Comparison of ENCODE assay signal across 8 cellular contexts in the genomic region with DNA sequence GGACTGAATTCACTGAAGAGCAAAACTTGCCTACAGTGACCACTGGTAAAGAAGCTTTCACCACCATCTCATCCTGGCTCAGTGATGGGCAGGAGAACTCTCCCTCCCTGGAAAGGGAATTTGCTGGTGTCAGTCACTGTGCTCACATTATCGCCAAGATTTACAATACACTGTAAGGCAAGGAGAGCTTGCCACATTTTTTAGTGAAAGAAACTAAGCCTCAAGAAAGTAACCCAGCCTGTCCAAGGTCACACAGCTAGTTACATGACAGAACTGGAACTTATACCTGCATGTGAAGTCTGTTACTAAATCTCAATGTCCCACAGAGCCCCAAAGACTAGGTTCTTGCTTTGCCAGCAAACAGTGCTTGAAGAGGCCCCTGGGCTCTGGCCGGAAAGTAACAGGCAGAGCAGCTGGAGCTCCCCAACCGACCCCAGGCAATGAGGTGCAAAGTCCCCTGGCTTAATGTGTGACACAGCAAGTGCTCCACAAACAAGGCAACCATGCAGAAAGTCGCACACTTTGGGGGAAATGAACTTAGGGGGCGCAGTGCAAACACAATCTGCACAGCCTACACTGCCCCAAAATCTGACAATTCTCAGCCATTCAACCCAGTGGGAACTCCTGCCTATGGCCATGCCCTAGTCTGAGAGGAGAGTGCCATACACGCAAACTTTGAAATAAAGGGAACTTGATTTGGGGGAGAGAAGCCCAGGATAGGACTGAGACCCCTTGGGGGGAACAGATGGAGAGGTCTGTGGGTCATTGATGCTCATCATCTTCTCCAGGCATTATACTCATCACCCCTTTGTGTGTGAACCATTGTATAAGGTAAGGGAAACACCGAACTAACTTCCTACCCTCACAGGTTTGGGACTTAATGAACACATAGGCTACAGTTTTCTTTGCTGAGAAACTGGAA. TPM values are rescaled to one million over a fixed set of nuclear protein-coding genes. Genes with fewer than 3 reads are reported as not detected.
A peak's percentile ranks its signal among the peaks of the same experiment; 100 is the strongest.
DNase-seq lines count a peak whose midpoint lies in the region; ATAC-seq and TF ChIP-seq lines count a peak whose summit lies in the region.

No MANE protein-coding gene starts in this region.

- H3K9me2 ChIP-seq in DOHH2 (replicated peaks; ENCODE audit: control insufficient read depth, low read length) (no peaks in the 10 kb centered on the region), Karpas-422 (replicated peaks; ENCODE audit: insufficient read depth, low read length) (no peaks in the 10 kb centered on the region)

- H3K79me2 ChIP-seq in DOHH2 (ENCODE audit: control insufficient read depth, low read length) = peaks cover 59% of the 10 kb centered on the region
- H3K79me2 ChIP-seq in Karpas-422 (ENCODE audit: low read length) = peaks cover 71% of the 10 kb centered on the region

- H4K20me1 ChIP-seq in DOHH2 (ENCODE audit: control insufficient read depth, insufficient read depth, low read depth, low read length) (no peaks in the 10 kb centered on the region), Karpas-422 (ENCODE audit: insufficient read depth, low read depth, low read length) (no peaks in the 10 kb centered on the region)

- H3K9me3 ChIP-seq in DOHH2 (ENCODE audit: control insufficient read depth, insufficient read depth, low read length) (no peaks in the 10 kb centered on the region), Karpas-422 (ENCODE audit: low read length) (no peaks in the 10 kb centered on the region), liver (ENCODE audit: control insufficient read depth in 4 of 4, low read length in 3 of 4) (no peaks in the 10 kb centered on the region)

- 6% methylated on average over 7 of the region's 7 CpGs for WGBS in liver

- peak overlapping the region; percentile 97 for H3K9ac ChIP-seq in Karpas-422 (ENCODE audit: low read length)
- H3K9ac ChIP-seq in liver (ENCODE audit: low read depth in 1 of 2, low read length in 2 of 2) = peak overlapping the region; percentile 92 to 93

- in situ Hi-C loops in astrocyte of the cerebellum (cut with HindIII; ENCODE audit: low sequenced_read_pairs) = no loop called here

- H3K4me3 ChIP-seq in DOHH2 (ENCODE audit: low read length) = peak overlapping the region; percentile 96
- H3K4me3 ChIP-seq in Karpas-422 (ENCODE audit: low read length) = peak overlapping the region; percentile 86
- peak overlapping the region; percentile 76 for H3K4me3 ChIP-seq in astrocyte of the cerebellum (ENCODE audit: low read depth, low read length)
- peak overlapping the region; percentile 93 to 96 (median 93) for H3K4me3 ChIP-seq in liver (ENCODE audit: low read depth in 1 of 3, low read length in 3 of 3)

- TF ChIP-seq CTCF in DOHH2 (IDR thresholded peaks at IDR 0.05; ENCODE audit: low read depth, low read length, poor library complexity, severe bottlenecking) = peak; percentile 58
- TF ChIP-seq CTCF in astrocyte of the cerebellum (IDR thresholded peaks at IDR 0.05; ENCODE audit: low read depth, low read length, missing control alignments) = peak; percentile 13
- peak; percentile 4 for TF ChIP-seq CTCF in liver (IDR thresholded peaks at IDR 0.05; ENCODE audit: low read depth, low read length, missing input control)

- H3K36me3 ChIP-seq in DOHH2 (ENCODE audit: control insufficient read depth, low read length) (peaks cover 50% of the 10 kb centered on the region), Karpas-422 (ENCODE audit: insufficient read depth, low read length) (peaks cover 15% of the 10 kb centered on the region), liver (ENCODE audit: control insufficient read depth in 4 of 4, insufficient read depth in 3 of 4, low read depth in 1 of 4, low read length in 3 of 4) (peaks cover 0 to 5% (median 1%) of the 10 kb centered on the region in 4 donors)

- peaks cover 3% of the 10 kb centered on the region; the same call in 1 of the 2 replicates for H3F3A ChIP-seq in DOHH2 (ENCODE audit: control insufficient read depth, insufficient read depth)

- H3K4me1 ChIP-seq in DOHH2 (ENCODE audit: control insufficient read depth, low read length) (peaks cover 57% of the 10 kb centered on the region), Karpas-422 (ENCODE audit: low read length) (peaks cover 57% of the 10 kb centered on the region), liver (ENCODE audit: control insufficient read depth in 4 of 4, insufficient read depth in 4 of 4, low read length in 3 of 4) (peaks cover 7 to 56% (median 32%) of the 10 kb centered on the region in 4 donors)

- H3K27ac ChIP-seq in DOHH2 (ENCODE audit: low read depth, low read length) (no peak overlapping the region; the same call in 1 of the 2 replicates), Karpas-422 (ENCODE audit: low read length) (peak overlapping the region; percentile 94), liver (ENCODE audit: low read depth in 1 of 2, low read length in 2 of 2) (peak overlapping the region; percentile 93 to 97), temporal lobe (ENCODE audit: low read depth, low read length) (peak overlapping the region; percentile 99)

- peak; percentile 21 to 42 for TF ChIP-seq RAD21 in liver (IDR thresholded peaks at IDR 0.05)

- DNase-seq in Karpas-422 (peak; percentile 81), astrocyte of the cerebellum (ENCODE audit: low read depth) (no peak), cerebellum (ENCODE audit: low spot score) (no peak)
- DNase-seq in stimulated activated naive CD4-positive, alpha-beta T cell treated with Interleukin-2 at 50 U/mL for 16 hours (lab: John Stamatoyannopoulos, UW) = no peak

- no peaks in the 10 kb centered on the region for H3K27me3 ChIP-seq in DOHH2 (ENCODE audit: control insufficient read depth, low read length)
- no peaks in the 10 kb centered on the region for H3K27me3 ChIP-seq in Karpas-422 (ENCODE audit: low read length)
- H3K27me3 ChIP-seq in liver (ENCODE audit: control insufficient read depth in 4 of 4, insufficient read depth in 4 of 4, low read length in 3 of 4) = no peaks in the 10 kb centered on the region

- no peak for ATAC-seq in GM21515 (IDR thresholded peaks at IDR 0.05; ENCODE audit: unreplicated experiment)

- peak overlapping the region; percentile 98 for H3K4me2 ChIP-seq in DOHH2 (ENCODE audit: low read length)
- peak overlapping the region; percentile 94 for H3K4me2 ChIP-seq in Karpas-422 (ENCODE audit: low read depth, low read length, poor library complexity, severe bottlenecking)

- H2AFZ ChIP-seq in Karpas-422 (ENCODE audit: low read length) = no peak overlapping the region

TF ChIP-seq in liver, 16 proteins besides CTCF, POLR2A, EP300 and RAD21 (continues in another document):
- TF ChIP-seq, protein P1, sequence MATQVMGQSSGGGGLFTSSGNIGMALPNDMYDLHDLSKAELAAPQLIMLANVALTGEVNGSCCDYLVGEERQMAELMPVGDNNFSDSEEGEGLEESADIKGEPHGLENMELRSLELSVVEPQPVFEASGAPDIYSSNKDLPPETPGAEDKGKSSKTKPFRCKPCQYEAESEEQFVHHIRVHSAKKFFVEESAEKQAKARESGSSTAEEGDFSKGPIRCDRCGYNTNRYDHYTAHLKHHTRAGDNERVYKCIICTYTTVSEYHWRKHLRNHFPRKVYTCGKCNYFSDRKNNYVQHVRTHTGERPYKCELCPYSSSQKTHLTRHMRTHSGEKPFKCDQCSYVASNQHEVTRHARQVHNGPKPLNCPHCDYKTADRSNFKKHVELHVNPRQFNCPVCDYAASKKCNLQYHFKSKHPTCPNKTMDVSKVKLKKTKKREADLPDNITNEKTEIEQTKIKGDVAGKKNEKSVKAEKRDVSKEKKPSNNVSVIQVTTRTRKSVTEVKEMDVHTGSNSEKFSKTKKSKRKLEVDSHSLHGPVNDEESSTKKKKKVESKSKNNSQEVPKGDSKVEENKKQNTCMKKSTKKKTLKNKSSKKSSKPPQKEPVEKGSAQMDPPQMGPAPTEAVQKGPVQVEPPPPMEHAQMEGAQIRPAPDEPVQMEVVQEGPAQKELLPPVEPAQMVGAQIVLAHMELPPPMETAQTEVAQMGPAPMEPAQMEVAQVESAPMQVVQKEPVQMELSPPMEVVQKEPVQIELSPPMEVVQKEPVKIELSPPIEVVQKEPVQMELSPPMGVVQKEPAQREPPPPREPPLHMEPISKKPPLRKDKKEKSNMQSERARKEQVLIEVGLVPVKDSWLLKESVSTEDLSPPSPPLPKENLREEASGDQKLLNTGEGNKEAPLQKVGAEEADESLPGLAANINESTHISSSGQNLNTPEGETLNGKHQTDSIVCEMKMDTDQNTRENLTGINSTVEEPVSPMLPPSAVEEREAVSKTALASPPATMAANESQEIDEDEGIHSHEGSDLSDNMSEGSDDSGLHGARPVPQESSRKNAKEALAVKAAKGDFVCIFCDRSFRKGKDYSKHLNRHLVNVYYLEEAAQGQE (IDR thresholded peaks at IDR 0.05) = no peak
- TF ChIP-seq, protein P2, sequence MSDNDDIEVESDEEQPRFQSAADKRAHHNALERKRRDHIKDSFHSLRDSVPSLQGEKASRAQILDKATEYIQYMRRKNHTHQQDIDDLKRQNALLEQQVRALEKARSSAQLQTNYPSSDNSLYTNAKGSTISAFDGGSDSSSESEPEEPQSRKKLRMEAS (IDR thresholded peaks at IDR 0.05) = no peak
- TF ChIP-seq HNF4A (conservative IDR thresholded peaks at IDR 0.05) (peak; percentile 79 to 90), EGR1 (IDR thresholded peaks at IDR 0.05; ENCODE audit: low read depth in 2 of 2) (no peak), FOXA1 (IDR thresholded peaks at IDR 0.05) (no peak), JUND (IDR thresholded peaks at IDR 0.05) (no peak)
- TF ChIP-seq, protein P3, sequence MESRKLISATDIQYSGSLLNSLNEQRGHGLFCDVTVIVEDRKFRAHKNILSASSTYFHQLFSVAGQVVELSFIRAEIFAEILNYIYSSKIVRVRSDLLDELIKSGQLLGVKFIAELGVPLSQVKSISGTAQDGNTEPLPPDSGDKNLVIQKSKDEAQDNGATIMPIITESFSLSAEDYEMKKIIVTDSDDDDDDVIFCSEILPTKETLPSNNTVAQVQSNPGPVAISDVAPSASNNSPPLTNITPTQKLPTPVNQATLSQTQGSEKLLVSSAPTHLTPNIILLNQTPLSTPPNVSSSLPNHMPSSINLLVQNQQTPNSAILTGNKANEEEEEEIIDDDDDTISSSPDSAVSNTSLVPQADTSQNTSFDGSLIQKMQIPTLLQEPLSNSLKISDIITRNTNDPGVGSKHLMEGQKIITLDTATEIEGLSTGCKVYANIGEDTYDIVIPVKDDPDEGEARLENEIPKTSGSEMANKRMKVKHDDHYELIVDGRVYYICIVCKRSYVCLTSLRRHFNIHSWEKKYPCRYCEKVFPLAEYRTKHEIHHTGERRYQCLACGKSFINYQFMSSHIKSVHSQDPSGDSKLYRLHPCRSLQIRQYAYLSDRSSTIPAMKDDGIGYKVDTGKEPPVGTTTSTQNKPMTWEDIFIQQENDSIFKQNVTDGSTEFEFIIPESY (IDR thresholded peaks at IDR 0.05) = no peak

RNA-seq across cellular contexts. Expression of a gene that starts 1.9 kb away (rescaled TPM):
- 41.0 and 56.1 TPM in 2 replicates for total RNA-seq in Karpas-422 (2014; rRNA removed; shearing (Covaris generic); ENCODE audit: low replicate concordance)
- total RNA-seq in liver (100 to 1,000 TPM in 1 of 2 donors, 10 to 100 TPM in 1; 48.4 to 124 TPM), temporal lobe (42.5 TPM), cerebellum (30.4 TPM)
- polyA plus RNA-seq in liver = 10 to 100 TPM; 29.7 to 43.7 TPM

RNA-seq across cellular contexts. Expression of a gene that starts 18.3 kb away (rescaled TPM):
- total RNA-seq in Karpas-422 (2014; rRNA removed; shearing (Covaris generic); ENCODE audit: low replicate concordance) = 54.0 and 55.5 TPM in 2 replicates
- 10 to 100 TPM in 1 of 2 donors, 1 to 10 TPM in 1; 1.3 to 40.8 TPM for total RNA-seq in liver
- 1 to 10 TPM; 1.1 to 3.6 TPM for polyA plus RNA-seq in liver
- total RNA-seq in temporal lobe = 6.6 TPM
- 15.4 TPM for total RNA-seq in cerebellum

Comparison
In these comparisons a context has a peak if more than half of its experiments do, and no peak if none do; other contexts are left out.
1. CTCF ChIP-seq: peak in every context shown above with its lines; median percentile 58 in DOHH2; 13 in astrocyte of the cerebellum; 4 in liver.